Comparison of ENCODE assay signal across 1 cellular context in genomic region chr22:37233751-37234631, GRCh38.
TF ChIP-seq lines count a peak whose summit lies in the region.

No MANE protein-coding gene starts in this region.

TF ChIP-seq in K562, 482 proteins besides CTCF, POLR2A, EP300 and RAD21:
- TF ChIP-seq RBFOX2 (IDR thresholded peaks at IDR 0.05; ENCODE audit: low read depth, low read length) (peak; percentile 50), ZFP36 (IDR thresholded peaks at IDR 0.05; ENCODE audit: low read depth, low read length, partially characterized antibody) (peak; percentile 7), ZBTB1 (CRISPR knock-in tag; IDR thresholded peaks at IDR 0.05; ENCODE audit: borderline replicate concordance, low read depth) (no peak), NFIC (IDR thresholded peaks at IDR 0.05) (peak; percentile 64)
